ENCODE assay signal across 1 cellular context in the genomic region with DNA sequence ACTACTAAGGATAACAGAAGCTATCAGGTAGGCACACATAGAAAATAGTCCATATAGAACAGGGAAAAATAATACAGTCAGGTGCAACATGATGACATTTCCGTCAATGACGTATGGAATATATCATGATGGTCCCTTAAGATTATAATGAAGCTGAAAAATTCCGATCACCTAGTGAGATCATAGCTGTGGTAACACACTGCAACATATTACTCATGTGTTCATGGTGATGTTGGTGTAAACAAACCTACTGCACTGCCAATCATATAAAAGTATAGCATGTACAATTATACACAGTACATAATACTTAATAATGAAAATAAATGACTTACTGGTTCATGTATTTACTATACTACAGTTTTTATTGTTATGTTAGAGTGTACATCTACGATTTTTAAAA.
TF ChIP-seq lines count a peak whose summit lies in the region.

No MANE protein-coding gene starts in this region.

TF ChIP-seq in IMR-90, 13 proteins besides CTCF, POLR2A, EP300 and RAD21 (continued from another document):
- TF ChIP-seq USF2 (IDR thresholded peaks at IDR 0.05; ENCODE audit: low read depth, low read length) (no peak), MAZ (IDR thresholded peaks at IDR 0.05; ENCODE audit: borderline replicate concordance, low read depth, low read length) (no peak), MXI1 (IDR thresholded peaks at IDR 0.05; ENCODE audit: borderline replicate concordance, low read depth, low read length) (no peak), RFX5 (IDR thresholded peaks at IDR 0.05; ENCODE audit: low read depth, low read length) (no peak)
TF ChIP-seq in IMR-90: peak in this region for 0.
